Comparison of ENCODE assay signal across 1 cellular context in the genomic region with DNA sequence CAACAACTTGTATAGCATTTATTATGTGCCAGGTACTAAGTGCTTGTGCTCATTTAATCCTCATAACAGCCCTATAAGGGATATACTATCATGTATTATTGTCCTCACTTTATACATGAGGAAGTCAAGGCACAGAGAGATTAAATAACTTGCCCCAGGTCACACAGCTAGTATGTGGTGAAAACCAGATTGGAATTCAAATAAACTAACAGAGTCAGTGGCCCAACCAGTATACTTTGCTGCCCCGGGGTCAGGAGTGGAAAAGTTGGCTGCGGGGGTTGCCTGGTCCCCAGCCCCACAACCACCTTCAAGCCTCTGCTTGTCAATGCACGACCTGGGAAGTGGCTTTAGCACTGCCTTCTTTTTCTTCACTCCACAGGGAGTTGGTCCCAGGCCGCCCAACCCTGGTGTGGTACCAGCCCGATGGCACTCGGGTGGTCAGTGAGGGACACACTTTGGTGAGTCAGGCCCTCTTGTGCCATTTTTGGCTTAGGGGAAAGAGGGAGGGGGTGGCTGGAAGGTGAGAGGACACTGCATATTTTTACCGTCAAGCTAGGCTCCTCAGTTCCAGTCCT.
TF ChIP-seq lines count a peak whose summit lies in the region.

No MANE protein-coding gene starts in this region.

TF ChIP-seq in endothelial cell of umbilical vein, 7 proteins besides CTCF, POLR2A, EP300 and RAD21:
- TF ChIP-seq POLR2AphosphoS5 (IDR thresholded peaks at IDR 0.05; ENCODE audit: insufficient read depth, low read depth, low read length) (no peak), EZH2 (IDR thresholded peaks at IDR 0.05; ENCODE audit: borderline replicate concordance, low read depth, low read length, severe bottlenecking) (no peak), JUN (IDR thresholded peaks at IDR 0.05; ENCODE audit: borderline replicate concordance, insufficient read depth, insufficient read length, low read depth) (no peak), MYC (IDR thresholded peaks at IDR 0.05; ENCODE audit: low read depth, low read length) (no peak), FOS (IDR thresholded peaks at IDR 0.05; ENCODE audit: borderline replicate concordance, insufficient read depth, low read length) (no peak), GATA2 (IDR thresholded peaks at IDR 0.05; ENCODE audit: insufficient read depth, insufficient read length, low read depth, low read length) (no peak)
- TF ChIP-seq, protein P1, sequence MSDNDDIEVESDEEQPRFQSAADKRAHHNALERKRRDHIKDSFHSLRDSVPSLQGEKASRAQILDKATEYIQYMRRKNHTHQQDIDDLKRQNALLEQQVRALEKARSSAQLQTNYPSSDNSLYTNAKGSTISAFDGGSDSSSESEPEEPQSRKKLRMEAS (IDR thresholded peaks at IDR 0.05; ENCODE audit: insufficient read depth, insufficient read length): no peak
